In the genomic region with DNA sequence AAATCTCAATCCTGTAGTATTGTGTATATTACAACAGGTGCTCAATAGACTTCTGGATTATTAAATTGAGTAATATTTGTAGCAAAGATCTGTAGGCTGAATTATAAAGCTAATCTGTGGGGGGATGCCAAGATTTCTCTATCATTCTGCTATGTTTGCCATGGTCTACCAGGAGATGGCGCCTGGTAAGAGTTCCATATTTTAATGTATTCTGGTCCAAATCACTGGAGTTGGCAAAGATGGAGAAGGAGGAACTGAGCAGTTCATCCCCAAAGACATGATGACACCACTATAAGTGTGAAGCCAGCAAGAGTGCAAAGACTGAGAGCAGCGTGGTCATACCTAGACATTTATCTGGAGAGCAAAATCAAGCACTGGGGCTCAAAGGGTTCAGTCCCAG, we compare ENCODE assay signal across 12 cellular contexts.
DNase-seq lines count a peak whose midpoint lies in the region; ATAC-seq and TF ChIP-seq lines count a peak whose summit lies in the region.
"Had no signal": no experiment of that assay in that cellular context is flagged by ENCODE, and none has a peak within 500 bp of the region (broad histone marks: within the 10 kb centered on the region; RNA-seq: fewer than 3 reads in every experiment).

No MANE protein-coding gene starts in this region.

- H3K27me3 ChIP-seq in left ventricle myocardium inferior (ENCODE audit: low read depth), result no peaks in the 10 kb centered on the region
- no peaks in the 10 kb centered on the region for H3K27me3 ChIP-seq in smooth muscle cell (ENCODE audit: low read depth)
- H3K27me3 ChIP-seq: esophagus squamous epithelium had no signal

- H3K4me1 ChIP-seq in left ventricle myocardium inferior (peaks cover 29% of the 10 kb centered on the region), smooth muscle cell (ENCODE audit: low read depth) (no peaks in the 10 kb centered on the region)

- DNase-seq in left ventricle myocardium inferior (no peak), Right ventricle myocardium inferior (ENCODE audit: missing footprints) (no peak), NB4 (ENCODE audit: low read depth) (peak; percentile 20), choroid plexus epithelial cell (ENCODE audit: low read depth) (peak; percentile 34), smooth muscle cell (lab: John Stamatoyannopoulos, UW; ENCODE audit: unreplicated experiment) (no peak), COLO668 (lab: John Stamatoyannopoulos, UW; ENCODE audit: unreplicated experiment) (no peak)
- DNase-seq: esophagus squamous epithelium, NCI-H2107 had no signal

- no peak overlapping the region for H2AFZ ChIP-seq in smooth muscle cell (ENCODE audit: low read depth)

- H4K20me1 ChIP-seq in smooth muscle cell (ENCODE audit: low read depth), result peaks cover 46% of the 10 kb centered on the region

- no peak overlapping the region for H3K9ac ChIP-seq in smooth muscle cell (ENCODE audit: low read depth)

- H3K27ac ChIP-seq in left ventricle myocardium inferior (replicated peaks), result no peak overlapping the region
- H3K27ac ChIP-seq in smooth muscle cell (ENCODE audit: low read depth), result no peak overlapping the region
- H3K27ac ChIP-seq: esophagus squamous epithelium, VCaP had no signal

- TF ChIP-seq CTCF in left ventricle myocardium inferior (IDR thresholded peaks at IDR 0.05; ENCODE audit: borderline replicate concordance), result peak; percentile 22
- peak; percentile 40 for TF ChIP-seq CTCF in NB4 (IDR thresholded peaks at IDR 0.05; ENCODE audit: low read depth, low read length)
- TF ChIP-seq CTCF in choroid plexus epithelial cell (conservative IDR thresholded peaks at IDR 0.05; ENCODE audit: low read depth, low read length), result peak; percentile 50
- peak; percentile 8 for TF ChIP-seq CTCF in smooth muscle cell (IDR thresholded peaks at IDR 0.05; ENCODE audit: borderline replicate concordance, insufficient read depth, poor library complexity, severe bottlenecking)

- no peak for TF ChIP-seq POLR2A in NB4 (IDR thresholded peaks at IDR 0.05; ENCODE audit: extremely low read depth, insufficient read length)

- intact Hi-C loops in left ventricle myocardium inferior (cut with micrococcal nuclease), result no loop called here
- intact Hi-C loops in Right ventricle myocardium inferior (cut with DNase I), result no loop called here

- H3F3A ChIP-seq in smooth muscle cell (ENCODE audit: low read depth), result peaks cover 5% of the 10 kb centered on the region

- ATAC-seq in Right ventricle myocardium inferior (no peak), GM21576 (IDR thresholded peaks at IDR 0.05; ENCODE audit: unreplicated experiment) (no peak), HG02973 (IDR thresholded peaks at IDR 0.05; ENCODE audit: unreplicated experiment) (no peak)
- ATAC-seq: activated naive CD4-positive, alpha-beta T cell treated with anti-CD3 and anti-CD28 coated beads, Interleukin-2, amount 50 U/mL, for 72 hours had no signal

- no peak overlapping the region for H3K4me2 ChIP-seq in smooth muscle cell

- 91% methylated on average over 2 of the region's 2 CpGs for whole genome bisulfite sequencing in smooth muscle cell (ENCODE audit: low lambda C conversion rate)

- no peaks in the 10 kb centered on the region for H3K9me3 ChIP-seq in left ventricle myocardium inferior (replicated peaks)
- H3K9me3 ChIP-seq in smooth muscle cell (replicated peaks; ENCODE audit: low read depth), result no peaks in the 10 kb centered on the region
- H3K9me3 ChIP-seq: esophagus squamous epithelium had no signal

- no peaks in the 10 kb centered on the region for H3K79me2 ChIP-seq in smooth muscle cell (ENCODE audit: low read depth)

- no peak overlapping the region for H3K4me3 ChIP-seq in left ventricle myocardium inferior
- H3K4me3 ChIP-seq in NB4 (ENCODE audit: low read depth, low read length), result no peak overlapping the region
- H3K4me3 ChIP-seq in choroid plexus epithelial cell (ENCODE audit: low read depth, low read length), result no peak overlapping the region
- no peak overlapping the region for H3K4me3 ChIP-seq in smooth muscle cell
- H3K4me3 ChIP-seq: esophagus squamous epithelium had no signal

- H3K36me3 ChIP-seq in left ventricle myocardium inferior, result no peaks in the 10 kb centered on the region
- no peaks in the 10 kb centered on the region for H3K36me3 ChIP-seq in smooth muscle cell (ENCODE audit: low read depth)
- H3K36me3 ChIP-seq: esophagus squamous epithelium had no signal

Comparison
In these comparisons a context has a peak if more than half of its experiments do, and no peak if none do; other contexts are left out.
1. DNase-seq: peak in NB4 (single experiment) and choroid plexus epithelial cell (single experiment); none in left ventricle myocardium inferior (single experiment), Right ventricle myocardium inferior (single experiment), smooth muscle cell (single experiment) and COLO668 (single experiment).
2. Peak in every context shown above with its lines, with median percentiles within 50 percentile points of each other: CTCF ChIP-seq.